ENCODE assay signal across 24 cellular contexts in the genomic region with DNA sequence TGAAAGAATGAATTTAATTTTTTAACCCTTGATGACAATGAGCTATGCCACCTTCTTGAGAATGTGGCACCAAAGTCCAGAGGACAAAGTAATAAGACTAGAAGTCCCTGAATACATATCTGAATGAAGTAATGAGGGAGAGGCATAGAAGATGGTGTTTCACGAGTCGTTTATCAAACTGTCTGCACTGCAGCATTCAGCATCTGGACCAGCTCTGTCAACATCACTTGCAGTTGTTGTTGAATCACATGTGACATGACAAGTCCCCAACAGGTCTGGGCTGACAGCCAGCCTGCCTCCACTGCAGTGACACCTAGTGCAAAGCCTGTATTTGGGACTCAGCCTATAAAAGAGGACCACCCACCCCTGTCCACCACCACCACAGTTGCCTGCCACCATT.
"Had no signal": no experiment of that assay in that cellular context is flagged by ENCODE, and none has a peak within 500 bp of the region (broad histone marks: within the 10 kb centered on the region; RNA-seq: fewer than 3 reads in every experiment).

No MANE protein-coding gene starts in this region.

- DNase-seq: activated CD4-positive, alpha-beta T cell treated with anti-CD3 and anti-CD28 coated beads for 4 hours; activated CD4-positive, alpha-beta T cell treated with anti-CD3 and anti-CD28 coated beads, Interleukin-2, amount 50 U/mL, for 48 hours; activated CD8-positive, alpha-beta memory T cell treated with anti-CD3 and anti-CD28 coated beads for 24 hours; activated effector memory CD4-positive, alpha-beta T cell treated with Interleukin-2 at 50 U/mL for 16 hours; activated naive CD4-positive, alpha-beta T cell treated with Interleukin-2 at 50 U/mL for 16 hours; aorta; body of pancreas; effector memory CD8-positive, alpha-beta T cell; gastrocnemius medialis; glutamatergic neuron; islet precursor cell; mammary epithelial cell; posterior cingulate gyrus; sigmoid colon; small intestine; stimulated activated CD4-positive, alpha-beta T cell treated with anti-CD3 and anti-CD28 coated beads, Interleukin-4, amount 100 ng/mL, for 24 hours; T-helper 9 cell; trophoblast cell; uterus had no signal

- H3K4me3 ChIP-seq: body of pancreas, cardiac muscle cell, coronary artery, gastrocnemius medialis, sigmoid colon, thoracic aorta, uterus had no signal

- H3K4me1 ChIP-seq: sigmoid colon, uterus had no signal

- H3K27me3 ChIP-seq: body of pancreas, cardiac muscle cell, gastrocnemius medialis, sigmoid colon, uterus had no signal

- ATAC-seq: body of pancreas; effector memory CD8-positive, alpha-beta T cell; stimulated activated effector memory CD8-positive, alpha-beta T cell treated with anti-CD3 and anti-CD28 coated beads, Interleukin-12 subunit alpha, Interleukin-12 subunit beta, amount 100 ng/mL, for 72 hours had no signal

- H3K9me3 ChIP-seq: body of pancreas, gastrocnemius medialis, sigmoid colon, thoracic aorta, uterus had no signal

- H3K36me3 ChIP-seq: cardiac muscle cell, gastrocnemius medialis, sigmoid colon, thoracic aorta, uterus had no signal

- H3K27ac ChIP-seq: body of pancreas, cardiac muscle cell, coronary artery, gastrocnemius medialis, sigmoid colon, thoracic aorta, uterus, VCaP had no signal
